ENCODE assay signal across 20 cellular contexts in the genomic region with DNA sequence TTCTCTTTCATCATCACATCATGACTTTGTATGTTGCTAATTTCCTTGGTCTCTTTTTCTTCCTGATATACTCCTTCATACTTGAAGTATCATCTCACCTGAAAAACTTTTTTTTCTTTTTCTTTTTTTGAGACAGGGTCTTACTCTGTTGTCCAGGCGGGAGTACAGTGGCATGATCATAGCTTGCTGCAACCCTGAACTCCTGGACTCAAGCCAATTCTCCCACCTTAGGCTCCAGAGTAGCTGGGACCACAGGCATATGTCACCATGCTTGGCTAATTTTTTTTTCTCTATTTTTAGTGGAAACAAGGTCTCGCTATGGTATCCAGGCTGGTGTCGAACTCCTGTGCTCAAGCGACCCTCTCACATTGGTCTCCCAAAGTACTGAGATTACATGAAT.
DNase-seq lines count a peak whose midpoint lies in the region; ATAC-seq, FAIRE-seq and TF ChIP-seq lines count a peak whose summit lies in the region.
"Had no signal": no experiment of that assay in that cellular context is flagged by ENCODE, and none has a peak within 500 bp of the region (broad histone marks: within the 10 kb centered on the region; RNA-seq: fewer than 3 reads in every experiment).

No MANE protein-coding gene starts in this region.

- over 99% methylated on average over 4 of the region's 4 CpGs for WGBS in HepG2 (ENCODE audit: low lambda C conversion rate)
- 94% methylated on average over 4 of the region's 4 CpGs for WGBS in right lobe of liver (ENCODE audit: insufficient coverage, low coverage, low lambda C conversion rate, missing lambda C conversion rate)

- H3K4me1 ChIP-seq in HepG2 (ENCODE audit: insufficient read depth, low read length), result no peaks in the 10 kb centered on the region
- H3K4me1 ChIP-seq in right lobe of liver, result peaks cover 0 to 8% (median 0%) of the 10 kb centered on the region in 4 donors
- H3K4me1 ChIP-seq: Caco-2 had no signal

- H3K27ac ChIP-seq in HepG2 (ENCODE audit: extremely low read length, insufficient read depth, low read length) (no peak overlapping the region), right lobe of liver (no peak overlapping the region)
- H3K27ac ChIP-seq: BLaER1 treated with 17β-estradiol and CSF1 and Interleukin-3, amounts not matched to agents 10 nM and 100 nM; C4-2B had no signal

- no peak for TF ChIP-seq RAD21 in HepG2 (CRISPR knock-in tag; IDR thresholded peaks at IDR 0.05)

- no peak overlapping the region for H3K4me3 Mint-ChIP-seq in activated T-helper 17 cell treated with anti-CD3 and anti-CD28 coated beads, Interleukin-2, amount 50 U/mL, for 72 hours
- H3K4me3 Mint-ChIP-seq in natural killer cell treated with Interleukin-12 subunit alpha and Interleukin-12 subunit beta and Interleukin-15 and Interleukin-18, amount 100 ng/mL, for 72 hours, result no peak overlapping the region
- H3K4me3 Mint-ChIP-seq: B cell; CD4-positive, alpha-beta T cell; CD8-positive, alpha-beta T cell had no signal

- no peaks in the 10 kb centered on the region for H3K79me2 ChIP-seq in HepG2 (ENCODE audit: insufficient read depth, low read length)

- peak overlapping the region; percentile 46 for H3K27ac Mint-ChIP-seq in activated T-helper 17 cell treated with anti-CD3 and anti-CD28 coated beads, Interleukin-2, amount 50 U/mL, for 72 hours
- H3K27ac Mint-ChIP-seq in natural killer cell treated with Interleukin-12 subunit alpha and Interleukin-12 subunit beta and Interleukin-15 and Interleukin-18, amount 100 ng/mL, for 72 hours, result no peak overlapping the region
- H3K27ac Mint-ChIP-seq: B cell; CD4-positive, alpha-beta T cell; CD8-positive, alpha-beta T cell had no signal

- no peak overlapping the region for H3K4me3 ChIP-seq in HepG2 (replicated peaks in 1 of 3; ENCODE audit: insufficient read depth in 1 of 3, low read depth in 2 of 3, low read length in 3 of 3)
- no peak overlapping the region for H3K4me3 ChIP-seq in right lobe of liver
- H3K4me3 ChIP-seq: BLaER1 treated with 17β-estradiol and CSF1 and Interleukin-3, amounts not matched to agents 10 nM and 100 nM had no signal

- H3K27me3 ChIP-seq in HepG2 (ENCODE audit: control insufficient read depth in 1 of 2, insufficient read depth in 2 of 2, low read length in 2 of 2) (no peaks in the 10 kb centered on the region), right lobe of liver (no peaks in the 10 kb centered on the region)
- H3K27me3 ChIP-seq: BLaER1 treated with 17β-estradiol and CSF1 and Interleukin-3, amounts not matched to agents 10 nM and 100 nM had no signal

- no peaks in the 10 kb centered on the region for H3K9me3 Mint-ChIP-seq in activated T-helper 17 cell treated with anti-CD3 and anti-CD28 coated beads, Interleukin-2, amount 50 U/mL, for 72 hours
- H3K9me3 Mint-ChIP-seq in natural killer cell treated with Interleukin-12 subunit alpha and Interleukin-12 subunit beta and Interleukin-15 and Interleukin-18, amount 100 ng/mL, for 72 hours, result no peaks in the 10 kb centered on the region
- H3K9me3 Mint-ChIP-seq: CD4-positive, alpha-beta T cell; CD8-positive, alpha-beta T cell had no signal

- H3K9me3 ChIP-seq in HepG2 (ENCODE audit: low read length), result no peaks in the 10 kb centered on the region
- H3K9me3 ChIP-seq in right lobe of liver, result no peaks in the 10 kb centered on the region
- H3K9me3 ChIP-seq: BLaER1 treated with 17β-estradiol and CSF1 and Interleukin-3, amounts not matched to agents 10 nM and 100 nM; Caco-2 had no signal

- no peaks in the 10 kb centered on the region for H4K20me1 ChIP-seq in HepG2 (ENCODE audit: insufficient read depth, low read length)
- H4K20me1 ChIP-seq: BLaER1 treated with 17β-estradiol and CSF1 and Interleukin-3, amounts not matched to agents 10 nM and 100 nM had no signal

- intact Hi-C loops in HepG2 (cut with micrococcal nuclease; ENCODE audit: unreplicated experiment), result no loop called here
- intact Hi-C loops in right lobe of liver (cut with DNase I), result no loop called here

- in situ Hi-C loops in HepG2 (cut with HindIII; ENCODE audit: extremely low pct_ligation_motif_present, low pct_unique_long_range_greater_than_20kb), result no loop called here

- BruUV-seq in HepG2 (replicated peaks; lab: Mats Ljungman, UMichigan), result no TSS peak

- H3K4me2 ChIP-seq in HepG2 (ENCODE audit: low read depth, low read length), result no peak overlapping the region
- H3K4me2 ChIP-seq: BLaER1 treated with 17β-estradiol and CSF1 and Interleukin-3, amounts not matched to agents 10 nM and 100 nM had no signal

- ATAC-seq in HepG2, result peak; percentile 45; the same call in 1 of the 3 replicates
- no peak for ATAC-seq in right lobe of liver
- no peak for ATAC-seq in activated T-helper 17 cell treated with anti-CD3 and anti-CD28 coated beads, Interleukin-2, amount 50 U/mL, for 72 hours (replicated peaks)
- no peak for ATAC-seq in natural killer cell treated with Interleukin-12 subunit alpha and Interleukin-12 subunit beta and Interleukin-15 and Interleukin-18, amount 100 ng/mL, for 72 hours
- ATAC-seq: CD8-positive, alpha-beta T cell had no signal

- H3K4me1 Mint-ChIP-seq in activated T-helper 17 cell treated with anti-CD3 and anti-CD28 coated beads, Interleukin-2, amount 50 U/mL, for 72 hours, result peaks cover 5% of the 10 kb centered on the region
- peaks cover 6 to 10% of the 10 kb centered on the region in 2 donors for H3K4me1 Mint-ChIP-seq in natural killer cell treated with Interleukin-12 subunit alpha and Interleukin-12 subunit beta and Interleukin-15 and Interleukin-18, amount 100 ng/mL, for 72 hours (ENCODE audit: low read depth in 2 of 2)
- H3K4me1 Mint-ChIP-seq: B cell had no signal

- no peak for TF ChIP-seq POLR2A in HepG2 (IDR thresholded peaks at IDR 0.05; ENCODE audit: insufficient read depth in 1 of 2, low read depth in 2 of 2, low read length in 2 of 2)
- TF ChIP-seq POLR2A in right lobe of liver (IDR thresholded peaks at IDR 0.05), result no peak

- H3K27me3 Mint-ChIP-seq in activated T-helper 17 cell treated with anti-CD3 and anti-CD28 coated beads, Interleukin-2, amount 50 U/mL, for 72 hours, result no peaks in the 10 kb centered on the region
- H3K27me3 Mint-ChIP-seq in natural killer cell treated with Interleukin-12 subunit alpha and Interleukin-12 subunit beta and Interleukin-15 and Interleukin-18, amount 100 ng/mL, for 72 hours, result no peaks in the 10 kb centered on the region
- H3K27me3 Mint-ChIP-seq: B cell; CD4-positive, alpha-beta T cell had no signal

- no peak overlapping the region for H3K9ac ChIP-seq in HepG2 (ENCODE audit: insufficient read depth, low read depth, low read length)
- H3K9ac ChIP-seq: BLaER1 treated with 17β-estradiol and CSF1 and Interleukin-3, amounts not matched to agents 10 nM and 100 nM had no signal

- CTCF ChIA-PET in HepG2 (lab: Yijun Ruan, JAX; ENCODE audit: low intra/inter-chr PET ratio, low total read pairs), result no interaction called here

- peaks cover 35% of the 10 kb centered on the region for H3K36me3 Mint-ChIP-seq in activated T-helper 17 cell treated with anti-CD3 and anti-CD28 coated beads, Interleukin-2, amount 50 U/mL, for 72 hours (ENCODE audit: low read depth)
- peaks cover 2% of the 10 kb centered on the region for H3K36me3 Mint-ChIP-seq in natural killer cell treated with Interleukin-12 subunit alpha and Interleukin-12 subunit beta and Interleukin-15 and Interleukin-18, amount 100 ng/mL, for 72 hours

- POLR2A ChIA-PET in HepG2 (lab: Yijun Ruan, JAX), result no interaction called here

- FAIRE-seq in HepG2 (lab: Jason Lieb, UNC), result no peak
- FAIRE-seq: D721Med, GM12891 had no signal

- TF ChIP-seq CTCF in HepG2 (CRISPR knock-in tag; IDR thresholded peaks at IDR 0.05), result no peak
- no peak for TF ChIP-seq CTCF in right lobe of liver (IDR thresholded peaks at IDR 0.05)

- no peak overlapping the region for H2AFZ ChIP-seq in HepG2 (ENCODE audit: low read length)

- DNase-seq in HepG2 (ENCODE audit: low spot score), result no peak
- DNase-seq in right lobe of liver, result no peak
- DNase-seq in NCI-H69 (lab: John Stamatoyannopoulos, UW), result peak; percentile 17
- no peak for DNase-seq in natural killer cell treated with Interleukin-12 subunit alpha and Interleukin-12 subunit beta and Interleukin-15 and Interleukin-18, amount 100 ng/mL, for 72 hours (ENCODE audit: low spot score)
- DNase-seq in hepatic stellate cell (ENCODE audit: low spot score), result no peak
- no peak for DNase-seq in SW 1271 (lab: John Stamatoyannopoulos, UW)
- DNase-seq: 8988T; AML-193; Caco-2; Calu3; CD4-positive, alpha-beta T cell; CD8-positive, alpha-beta T cell; DMS79 treated with DMSO at 0.1 percent for 48 hours; GF-D8 had no signal

- peaks cover 5 to 21% of the 10 kb centered on the region in 2 experiments for H3K36me3 ChIP-seq in HepG2 (replicated peaks in 1 of 2; ENCODE audit: control insufficient read depth in 1 of 2, insufficient read depth in 2 of 2, low read length in 2 of 2)
- H3K36me3 ChIP-seq in right lobe of liver, result no peaks in the 10 kb centered on the region

- TF ChIP-seq EP300 in HepG2 (IDR thresholded peaks at IDR 0.05; ENCODE audit: low read depth in 2 of 2, low read length in 2 of 2), result no peak
- no peak for TF ChIP-seq EP300 in HepG2 (CRISPR knock-in tag; IDR thresholded peaks at IDR 0.05; ENCODE audit: borderline replicate concordance)

TF ChIP-seq in HepG2, 621 proteins besides CTCF, POLR2A, EP300 and RAD21:
- peak; percentile 69 for TF ChIP-seq RBM22 (optimal IDR thresholded peaks at IDR 0.05; ENCODE audit: low read length)
- TF ChIP-seq ZNF547 (CRISPR knock-in tag; IDR thresholded peaks at IDR 0.05), result 0 out of 2 replicates have a peak, but pooled peaks have one; percentile 30
- TF ChIP-seq ZNF121 (CRISPR knock-in tag; IDR thresholded peaks at IDR 0.05), result peak; percentile 89
- TF ChIP-seq PHF8 (CRISPR knock-in tag; IDR thresholded peaks at IDR 0.05), result no peak
